Comparison of ENCODE assay signal across 11 cellular contexts in genomic region chr16:15879255-15879804, GRCh38. TPM values are rescaled to one million over a fixed set of nuclear protein-coding genes. Genes with fewer than 3 reads are reported as not detected.
DNase-seq lines count a peak whose midpoint lies in the region; TF ChIP-seq lines count a peak whose summit lies in the region.
"Had no signal": no experiment of that assay in that cellular context is flagged by ENCODE, and none has a peak within 500 bp of the region (broad histone marks: within the 10 kb centered on the region; RNA-seq: fewer than 3 reads in every experiment).

No MANE protein-coding gene starts in this region.

- peak overlapping the region; percentile 79 for H3K27ac Mint-ChIP-seq in activated CD4-positive, alpha-beta T cell treated with anti-CD3 and anti-CD28 coated beads, Interleukin-2, amount 10 ng/mL, durations not matched to agents 24 days and 14 days

- H3K9ac ChIP-seq in stomach smooth muscle (ENCODE audit: low read length in 2 of 2) = no peak overlapping the region

- peaks cover 9 to 11% of the 10 kb centered on the region in 2 donors for H3K36me3 ChIP-seq in stomach smooth muscle (ENCODE audit: control insufficient read depth in 2 of 2, insufficient read depth in 2 of 2, low read length in 2 of 2)

- H3K4me3 ChIP-seq in fibroblast of mammary gland (ENCODE audit: control insufficient read depth, low read depth, low read length) (no peak overlapping the region), stomach smooth muscle (ENCODE audit: low read length in 2 of 2) (no peak overlapping the region)
- H3K4me3 ChIP-seq: heart left ventricle had no signal

- no peak for DNase-seq in activated CD4-positive, alpha-beta T cell treated with anti-CD3 and anti-CD28 coated beads, Interleukin-2, amount 10 ng/mL, durations not matched to agents 24 days and 14 days
- DNase-seq in activated CD4-positive, alpha-beta T cell treated with anti-CD3 and anti-CD28 coated beads, Interleukin-2, amount 50 U/mL, for 4 hours = no peak
- DNase-seq in SK-MEL-5 (ENCODE audit: low read depth, low spot score) (peak; percentile 17), fibroblast of mammary gland (ENCODE audit: low read depth) (peak; percentile 95), DMS 273 treated with DMSO at 0.1 percent for 48 hours (lab: John Stamatoyannopoulos, UW) (no peak), G401 (ENCODE audit: low spot score) (no peak), hippocampal formation (lab: John Stamatoyannopoulos, UW) (no peak)
- DNase-seq: DMS79, heart left ventricle had no signal

- H3K4me3 Mint-ChIP-seq in activated CD4-positive, alpha-beta T cell treated with anti-CD3 and anti-CD28 coated beads, Interleukin-2, amount 10 ng/mL, durations not matched to agents 24 days and 14 days = no peak overlapping the region

- H3K9me3 Mint-ChIP-seq in activated CD4-positive, alpha-beta T cell treated with anti-CD3 and anti-CD28 coated beads, Interleukin-2, amount 10 ng/mL, durations not matched to agents 24 days and 14 days = no peaks in the 10 kb centered on the region

- H3K27ac ChIP-seq in stomach smooth muscle (ENCODE audit: low read length) = peak overlapping the region; percentile 6

- in situ Hi-C loops in SK-MEL-5 (cut with HindIII; ENCODE audit: low pct_unique_long_range_greater_than_20kb, low sequenced_read_pairs) = no loop called here
- in situ Hi-C loops in G401 (cut with HindIII; ENCODE audit: low sequenced_read_pairs) = loop anchor here (25.0 kb wide), 1 partner anchor 108 kb away; no protein-coding TSS in a partner anchor

- intact Hi-C loops in activated CD4-positive, alpha-beta T cell treated with anti-CD3 and anti-CD28 coated beads, Interleukin-2, amount 10 ng/mL, durations not matched to agents 24 days and 14 days (cut with micrococcal nuclease) = no loop called here

- peaks cover 45% of the 10 kb centered on the region for H3K36me3 Mint-ChIP-seq in activated CD4-positive, alpha-beta T cell treated with anti-CD3 and anti-CD28 coated beads, Interleukin-2, amount 10 ng/mL, durations not matched to agents 24 days and 14 days (ENCODE audit: low read depth)

- H3K27me3 ChIP-seq in stomach smooth muscle (ENCODE audit: control insufficient read depth in 1 of 2, insufficient read depth in 2 of 2, low read length in 2 of 2) = no peaks in the 10 kb centered on the region
- H3K27me3 ChIP-seq: heart left ventricle had no signal

- no peaks in the 10 kb centered on the region for H3K9me3 ChIP-seq in stomach smooth muscle (ENCODE audit: control insufficient read depth in 2 of 2, low read length in 2 of 2)
- H3K9me3 ChIP-seq: heart left ventricle had no signal

- peaks cover 11% of the 10 kb centered on the region for H3K4me1 Mint-ChIP-seq in activated CD4-positive, alpha-beta T cell treated with anti-CD3 and anti-CD28 coated beads, Interleukin-2, amount 10 ng/mL, durations not matched to agents 24 days and 14 days

- no peak for TF ChIP-seq CTCF in fibroblast of mammary gland (conservative IDR thresholded peaks at IDR 0.05; ENCODE audit: control insufficient read depth, insufficient read depth, low read depth, low read length)

- H3K4me1 ChIP-seq in stomach smooth muscle (ENCODE audit: control insufficient read depth, insufficient read depth, low read length) = no peaks in the 10 kb centered on the region

- no peaks in the 10 kb centered on the region for H3K27me3 Mint-ChIP-seq in activated CD4-positive, alpha-beta T cell treated with anti-CD3 and anti-CD28 coated beads, Interleukin-2, amount 10 ng/mL, durations not matched to agents 24 days and 14 days

RNA-seq across cellular contexts. Expression of gene CEP20, which starts 9.1 kb away (rescaled TPM):
- total RNA-seq in activated CD4-positive, alpha-beta T cell treated with anti-CD3 and anti-CD28 coated beads, Interleukin-2, amount 10 ng/mL, durations not matched to agents 24 days and 14 days = 39.2 and 46.1 TPM in 2 replicates
- total RNA-seq in SK-MEL-5 (2014; rRNA removed; shearing (Covaris generic)) = 45.9 and 46.6 TPM in 2 replicates
- polyA plus RNA-seq in SK-MEL-5 (2015; cell fraction: cytosol; rRNA removed) = 34.5 and 35.2 TPM in 2 replicates
- polyA plus RNA-seq in SK-MEL-5 (2015; cell fraction: nucleus; rRNA removed) = 10.8 and 17.7 TPM in 2 replicates
- total RNA-seq in G401 (2014; rRNA removed; shearing (Covaris generic)) = 53.8 and 85.1 TPM in 2 replicates

RNA-seq across cellular contexts. Expression of gene MYH11, which starts 22.5 kb away (rescaled TPM):
- 0.05 TPM in 1 of 2 replicates, not detected in the other for total RNA-seq in activated CD4-positive, alpha-beta T cell treated with anti-CD3 and anti-CD28 coated beads, Interleukin-2, amount 10 ng/mL, durations not matched to agents 24 days and 14 days
- 0.03 TPM in 1 of 2 replicates, not detected in the other for total RNA-seq in SK-MEL-5 (2014; rRNA removed; shearing (Covaris generic))
- not detected in 2 replicates for polyA plus RNA-seq in SK-MEL-5 (2015; cell fraction: cytosol; rRNA removed)
- polyA plus RNA-seq in SK-MEL-5 (2015; cell fraction: nucleus; rRNA removed) = not detected in 2 replicates
- total RNA-seq in G401 (2014; rRNA removed; shearing (Covaris generic)) = not detected in 2 replicates
- total RNA-seq: T-helper 1 cell treated with Interleukin-12 subunit alpha and Interleukin-12 subunit beta and Interleukin-4 antibody, amounts not matched to agents 30 ng/mL and 1 ng/mL, for 36 hours had no signal

Comparison
In these comparisons a context has a peak if more than half of its experiments do, and no peak if none do; other contexts are left out.
1. DNase-seq: peak in SK-MEL-5 (single experiment) and fibroblast of mammary gland (single experiment); none in activated CD4-positive, alpha-beta T cell treated with anti-CD3 and anti-CD28 coated beads, Interleukin-2, amount 10 ng/mL, durations not matched to agents 24 days and 14 days (single experiment), activated CD4-positive, alpha-beta T cell treated with anti-CD3 and anti-CD28 coated beads, Interleukin-2, amount 50 U/mL, for 4 hours (0 of 2), DMS 273 treated with DMSO at 0.1 percent for 48 hours (single experiment), G401 (single experiment) and hippocampal formation (0 of 2).